Comparison of ENCODE assay signal across 8 cellular contexts in genomic region chr6:15245361-15246216, GRCh38. TPM values are rescaled to one million over a fixed set of nuclear protein-coding genes. Genes with fewer than 3 reads are reported as not detected.
DNase-seq lines count a peak whose midpoint lies in the region; ATAC-seq and TF ChIP-seq lines count a peak whose summit lies in the region.

TSS of gene JARID2 (plus strand) at chr6:15246069. CDS start at chr6:15246540, 471 bp downstream.

- peak; percentile 95 for DNase-seq in GM13976 (ENCODE audit: low spot score)
- DNase-seq in NCI-H146 (lab: John Stamatoyannopoulos, UW): peak; percentile 98
- peak; percentile 84 to 96 (median 92) for DNase-seq in T-cell
- peak; percentile 92 for DNase-seq in cardiac septum (ENCODE audit: low spot score)
- peak; percentile 98 for DNase-seq in pons (ENCODE audit: low spot score)
- DNase-seq in transverse colon: peak; percentile 99

- peak within 1 kb of the TSS; percentile 17 for H3K27ac ChIP-seq in adipose tissue (ENCODE audit: low read depth, low read length)
- H3K27ac ChIP-seq in transverse colon: peak within 1 kb of the TSS; percentile 91 to 92 (median 91)

- H3K36me3 Mint-ChIP-seq in T-cell: no peaks in the 10 kb centered on the region

- H3K36me3 ChIP-seq in transverse colon: no peaks in the 10 kb centered on the region

- H3K4me1 ChIP-seq in transverse colon: peaks cover 0 to 23% (median 22%) of the 10 kb centered on the region in 4 donors

- peak within 1 kb of the TSS; percentile 96 for H3K27ac Mint-ChIP-seq in T-cell

- intact Hi-C loops in cardiac septum (cut with DNase I) (loop anchor here (5.0 to 10.0 kb wide), 8 partner anchors 67 to 1033 kb away; no protein-coding TSS in a partner anchor), transverse colon (cut with DNase I; ENCODE audit: low total_unique reads) (loop anchor here (10.0 kb wide), 1 partner anchor 249 kb away; no protein-coding TSS in a partner anchor)

- H3K9me3 ChIP-seq in transverse colon: no peaks in the 10 kb centered on the region

- TF ChIP-seq CTCF in GM13976 (IDR thresholded peaks at IDR 0.05; ENCODE audit: borderline replicate concordance, control extremely low read depth, extremely low read depth, insufficient read depth, missing control alignments) (no peak), transverse colon (IDR thresholded peaks at IDR 0.05) (peak in 2 of 5 experiments; percentile 8 to 43)

- in situ Hi-C loops in GM13976 (cut with MboI; ENCODE audit: low sequenced_read_pairs, unreplicated experiment): no loop called here
- in situ Hi-C loops in transverse colon (cut with MboI; ENCODE audit: low pct_ligation_motif_present in 1 of 4, low pct_unique_long_range_greater_than_20kb in 1 of 4, low sequenced_read_pairs in 3 of 4): loop anchor here in 2 of 4 donors (25.0 kb wide), 1 partner anchor 1033 kb away; no protein-coding TSS in a partner anchor

- peak within 1 kb of the TSS; percentile 79 to 90 (median 86) for H3K4me3 ChIP-seq in transverse colon

- WGBS in adipose tissue, 3 donors: 0 to 1% (median 0%) methylated on average over 58 to 59 of the region's 59 CpGs
- 0 to 1% methylated on average over 5 to 48 of the region's 59 CpGs for WGBS in transverse colon (ENCODE audit: low coverage in 1 of 2), 2 donors

- peak within 1 kb of the TSS; percentile 99 to 100 (median 99) for H3K4me3 Mint-ChIP-seq in T-cell

- no peaks in the 10 kb centered on the region for H3K27me3 Mint-ChIP-seq in T-cell

- POLR2A ChIA-PET in T-cell (lab: Charles Lee): interaction anchor here in 1 of 2 donors (0.6 kb wide), 2 partner anchors 37 to 883 kb away, joined by 4 to 5 read pairs; partner anchors contain the start of gene MYLIP

- peak; percentile 57 for ATAC-seq in HG02852 (IDR thresholded peaks at IDR 0.05; ENCODE audit: unreplicated experiment)
- peak; percentile 56 to 66 (median 60) for ATAC-seq in T-cell (replicated peaks in 1 of 4)

- H3K4me1 Mint-ChIP-seq in T-cell: peaks cover 27 to 39% (median 29%) of the 10 kb centered on the region in 3 donors

- peak; percentile 96 for TF ChIP-seq POLR2A in transverse colon (IDR thresholded peaks at IDR 0.05)

- H3K9me3 Mint-ChIP-seq in T-cell: no peaks in the 10 kb centered on the region

- TF ChIP-seq EP300 in transverse colon (IDR thresholded peaks at IDR 0.05; ENCODE audit: low read depth): no peak

- H3K27me3 ChIP-seq in transverse colon: no peaks in the 10 kb centered on the region

- CTCF ChIA-PET in T-cell (lab: Charles Lee): interaction anchor here in 1 of 2 donors (0.6 kb wide), 1 partner anchor 1235 kb away, joined by 3 read pairs; no protein-coding TSS in a partner anchor

RNA-seq across cellular contexts. Expression of gene JARID2, which starts in this region (rescaled TPM):
- total RNA-seq in T-cell: 10 to 100 TPM; 19.8 to 27.9 (median 21.6) TPM
- 1 to 10 TPM; 2.0 to 7.0 (median 3.8) TPM for polyA plus RNA-seq in adipose tissue
- 4.5 TPM for total RNA-seq in cardiac septum
- total RNA-seq in transverse colon: 10 to 100 TPM in 2 of 4 donors, 1 to 10 TPM in 2; 9.4 to 18.7 (median 10.9) TPM

Comparison
In these comparisons a context has a peak if more than half of its experiments do, and no peak if none do; other contexts are left out.
1. Peak in every context shown above with its lines: DNase-seq, ATAC-seq, H3K4me3 ChIP-seq and H3K27ac ChIP-seq.